ENCODE assay signal across 17 cellular contexts in the genomic region with DNA sequence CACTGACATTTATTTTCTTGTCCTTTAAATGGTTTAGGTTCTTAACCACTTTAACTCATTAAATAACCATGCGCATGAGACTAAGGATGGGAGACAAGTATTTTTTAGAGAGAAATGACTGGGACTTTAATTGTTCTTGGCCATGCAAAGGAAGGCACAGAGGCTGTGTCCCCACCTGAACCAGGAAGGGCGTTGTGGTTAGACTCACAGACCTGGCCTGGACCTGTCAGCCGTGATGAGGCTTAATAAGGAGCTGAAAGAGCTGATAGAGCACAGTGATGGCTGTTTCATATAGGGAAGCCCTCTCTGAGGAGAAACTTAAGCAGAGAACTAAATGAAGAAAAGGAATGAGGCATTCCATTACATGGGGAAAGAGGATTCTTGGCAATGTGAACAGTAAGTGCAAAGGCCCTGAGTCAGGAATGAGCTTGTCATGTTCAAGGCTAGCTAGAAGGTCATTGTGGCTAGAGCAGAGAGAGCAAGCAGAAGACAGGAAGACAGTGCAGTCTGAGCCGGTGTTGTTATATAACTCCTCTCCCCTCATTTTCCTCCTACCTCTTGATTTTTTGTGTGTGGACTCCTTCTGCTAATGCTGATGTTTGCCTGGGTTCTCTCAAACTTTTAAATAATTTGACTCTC.
A peak's percentile ranks its signal among the peaks of the same experiment; 100 is the strongest.
DNase-seq lines count a peak whose midpoint lies in the region; ATAC-seq, FAIRE-seq and TF ChIP-seq lines count a peak whose summit lies in the region.
"Had no signal": no experiment of that assay in that cellular context is flagged by ENCODE, and none has a peak within 500 bp of the region (broad histone marks: within the 10 kb centered on the region; RNA-seq: fewer than 3 reads in every experiment).

No MANE protein-coding gene starts in this region.

- H3K36me3 Mint-ChIP-seq in H9 (ENCODE audit: insufficient read depth in 1 of 3, low read depth in 3 of 3) (no peaks in the 10 kb centered on the region; a peak in 1 of 7 replicates), glutamatergic neuron (ENCODE audit: unreplicated experiment) (no peaks in the 10 kb centered on the region)
- no peaks in the 10 kb centered on the region for H3K36me3 Mint-ChIP-seq in activated T-helper 1 cell treated with anti-CD3 and anti-CD28 coated beads, Interleukin-12 subunit alpha, Interleukin-12 subunit beta, Interleukin-2, Interleukin-4 antibody, amounts not matched to agents 30 ng/mL and 10 ng/mL and 1 ng/mL, durations not matched to agents 14 hours and 24 hours and 36 hours (ENCODE audit: low read depth)
- H3K36me3 Mint-ChIP-seq: IgD-negative memory B cell had no signal

- no peaks in the 10 kb centered on the region for H3K36me3 ChIP-seq in OCI-LY3 (replicated peaks; ENCODE audit: low read depth, low read length)
- H3K36me3 ChIP-seq in upper lobe of right lung, result no peaks in the 10 kb centered on the region
- no peaks in the 10 kb centered on the region for H3K36me3 ChIP-seq in kidney (ENCODE audit: control insufficient read depth in 1 of 2, insufficient read depth in 2 of 2, low read length in 2 of 2)

- H3K23ac ChIP-seq in H9 (ENCODE audit: insufficient read length, low read depth, low read length), result no peak overlapping the region

- H3K79me1 ChIP-seq in H9 (ENCODE audit: insufficient read depth, low read depth, low read length, poor library complexity, severe bottlenecking), result no peaks in the 10 kb centered on the region

- no peaks in the 10 kb centered on the region for H3K79me2 ChIP-seq in H9 (ENCODE audit: insufficient read depth, low read length)
- H3K79me2 ChIP-seq in OCI-LY3 (ENCODE audit: low read length), result no peaks in the 10 kb centered on the region

- no peaks in the 10 kb centered on the region for H3K9me3 Mint-ChIP-seq in H9
- peaks cover 4% of the 10 kb centered on the region for H3K9me3 Mint-ChIP-seq in glutamatergic neuron (ENCODE audit: unreplicated experiment)
- no peaks in the 10 kb centered on the region for H3K9me3 Mint-ChIP-seq in activated T-helper 1 cell treated with anti-CD3 and anti-CD28 coated beads, Interleukin-12 subunit alpha, Interleukin-12 subunit beta, Interleukin-2, Interleukin-4 antibody, amounts not matched to agents 30 ng/mL and 10 ng/mL and 1 ng/mL, durations not matched to agents 14 hours and 24 hours and 36 hours

- H3K4ac ChIP-seq in H9 (ENCODE audit: low read depth, low read length), result no peak overlapping the region

- H4K5ac ChIP-seq in H9 (ENCODE audit: insufficient read length, low read depth, low read length), result no peak overlapping the region

- peaks cover 50 to 64% of the 10 kb centered on the region in 2 experiments for H3K4me1 Mint-ChIP-seq in H9
- H3K4me1 Mint-ChIP-seq in glutamatergic neuron (ENCODE audit: low read depth, unreplicated experiment), result peaks cover 42% of the 10 kb centered on the region
- no peaks in the 10 kb centered on the region for H3K4me1 Mint-ChIP-seq in activated T-helper 1 cell treated with anti-CD3 and anti-CD28 coated beads, Interleukin-12 subunit alpha, Interleukin-12 subunit beta, Interleukin-2, Interleukin-4 antibody, amounts not matched to agents 30 ng/mL and 10 ng/mL and 1 ng/mL, durations not matched to agents 14 hours and 24 hours and 36 hours (ENCODE audit: low read depth)
- H3K4me1 Mint-ChIP-seq: IgD-negative memory B cell had no signal

- H2BK5ac ChIP-seq in H9 (ENCODE audit: insufficient read length, low read length), result no peak overlapping the region

- H3K4me3 Mint-ChIP-seq in H9 (no peak overlapping the region), glutamatergic neuron (ENCODE audit: unreplicated experiment) (peak overlapping the region; percentile 88)
- no peak overlapping the region for H3K4me3 Mint-ChIP-seq in activated T-helper 1 cell treated with anti-CD3 and anti-CD28 coated beads, Interleukin-12 subunit alpha, Interleukin-12 subunit beta, Interleukin-2, Interleukin-4 antibody, amounts not matched to agents 30 ng/mL and 10 ng/mL and 1 ng/mL, durations not matched to agents 14 hours and 24 hours and 36 hours
- H3K4me3 Mint-ChIP-seq: IgD-negative memory B cell had no signal

- no peak overlapping the region for H2BK120ac ChIP-seq in H9 (ENCODE audit: low read depth, low read length, poor library complexity, severe bottlenecking)

- ATAC-seq in Right ventricle myocardium inferior (no peak), upper lobe of right lung (no peak)

- intact Hi-C loops in Right ventricle myocardium inferior (cut with DNase I), result no loop called here
- intact Hi-C loops in upper lobe of right lung (cut with DNase I), result no loop called here
- intact Hi-C loops in activated T-helper 1 cell treated with anti-CD3 and anti-CD28 coated beads, Interleukin-12 subunit alpha, Interleukin-12 subunit beta, Interleukin-2, Interleukin-4 antibody, amounts not matched to agents 30 ng/mL and 10 ng/mL and 1 ng/mL, durations not matched to agents 14 hours and 24 hours and 36 hours (cut with micrococcal nuclease), result no loop called here
- intact Hi-C loops in kidney (cut with DNase I), result no loop called here

- no peak overlapping the region for H3K27ac Mint-ChIP-seq in H9
- H3K27ac Mint-ChIP-seq in glutamatergic neuron (ENCODE audit: unreplicated experiment), result no peak overlapping the region
- H3K27ac Mint-ChIP-seq in activated T-helper 1 cell treated with anti-CD3 and anti-CD28 coated beads, Interleukin-12 subunit alpha, Interleukin-12 subunit beta, Interleukin-2, Interleukin-4 antibody, amounts not matched to agents 30 ng/mL and 10 ng/mL and 1 ng/mL, durations not matched to agents 14 hours and 24 hours and 36 hours, result no peak overlapping the region
- H3K27ac Mint-ChIP-seq: IgD-negative memory B cell had no signal

- DNase-seq in EH (ENCODE audit: low read depth), result peak; percentile 57
- no peak for DNase-seq in H9
- no peak for DNase-seq in glutamatergic neuron
- DNase-seq in Right ventricle myocardium inferior (ENCODE audit: missing footprints), result no peak
- DNase-seq in upper lobe of right lung, result no peak
- DNase-seq in activated T-helper 1 cell treated with anti-CD3 and anti-CD28 coated beads, Interleukin-12 subunit alpha, Interleukin-12 subunit beta, Interleukin-2, Interleukin-4 antibody, amounts not matched to agents 30 ng/mL and 10 ng/mL and 1 ng/mL, durations not matched to agents 14 hours and 24 hours and 36 hours (ENCODE audit: low spot score), result no peak
- DNase-seq in kidney, result no peak
- DNase-seq: Caco-2, GOT3, MV-4-11, NCI-H1417 treated with DMSO at 0.1 percent for 48 hours, NCI-H2029 treated with DMSO at 0.1 percent for 48 hours, NCI-H510A treated with DMSO at 0.1 percent for 48 hours, OCI-M1 had no signal

- peak overlapping the region; percentile 10 for H2AK5ac ChIP-seq in H9 (ENCODE audit: insufficient read length, low read length)

- no peak overlapping the region for H2AFZ ChIP-seq in H9 (ENCODE audit: low read length)
- H2AFZ ChIP-seq in OCI-LY3 (ENCODE audit: low read depth, low read length), result no peak overlapping the region; the same call in 1 of the 2 replicates

- H3K4me3 ChIP-seq in OCI-LY3 (ENCODE audit: low read length) (peak overlapping the region; percentile 17), upper lobe of right lung (no peak overlapping the region), kidney (ENCODE audit: low read length in 2 of 2) (no peak overlapping the region)

- H2BK12ac ChIP-seq in H9 (ENCODE audit: insufficient read length, low read depth, low read length), result no peak overlapping the region

- H3K56ac ChIP-seq in H9 (ENCODE audit: insufficient read length, low read depth, low read length), result no peak overlapping the region

- H3K9ac ChIP-seq in H9 (ENCODE audit: extremely low read depth, insufficient read length, low read length) (no peak overlapping the region), OCI-LY3 (ENCODE audit: low read length) (peak overlapping the region; percentile 28; the same call in 1 of the 2 replicates), kidney (ENCODE audit: low read length in 2 of 2) (no peak overlapping the region)

- FAIRE-seq in kidney (lab: Jason Lieb, UNC), result no peak
- FAIRE-seq: A204.1 had no signal

- no peak overlapping the region for H3T11ph ChIP-seq in H9 (ENCODE audit: low read length)

- H4K20me1 ChIP-seq in H9 (ENCODE audit: control insufficient read depth, insufficient read depth, insufficient read length), result no peaks in the 10 kb centered on the region
- H4K20me1 ChIP-seq in OCI-LY3 (ENCODE audit: insufficient read depth, low read length), result no peaks in the 10 kb centered on the region

- H3K4me1 ChIP-seq in H9 (ENCODE audit: insufficient read depth, low read length) (peaks cover 2% of the 10 kb centered on the region; the same call in 1 of the 2 replicates), OCI-LY3 (ENCODE audit: low read length) (peaks cover 48% of the 10 kb centered on the region), upper lobe of right lung (no peaks in the 10 kb centered on the region), kidney (ENCODE audit: control insufficient read depth in 1 of 2, insufficient read depth in 1 of 2, low read depth in 1 of 2, low read length in 2 of 2) (no peaks in the 10 kb centered on the region)
- H3K4me1 ChIP-seq: Caco-2 had no signal

- no peak overlapping the region for H3K27ac ChIP-seq in H9 (ENCODE audit: insufficient read length, low read depth, low read length)
- H3K27ac ChIP-seq in OCI-LY3 (ENCODE audit: low read length), result peak overlapping the region; percentile 74
- H3K27ac ChIP-seq in upper lobe of right lung, result no peak overlapping the region
- H3K27ac ChIP-seq in kidney (ENCODE audit: low read depth in 2 of 2, low read length in 2 of 2), result no peak overlapping the region

- no peak overlapping the region for H4K8ac ChIP-seq in H9 (replicated peaks; ENCODE audit: insufficient read length, low read depth, low read length)

- H3K27me3 ChIP-seq in H9 (ENCODE audit: insufficient read depth, low read length), result peaks cover 14% of the 10 kb centered on the region
- H3K27me3 ChIP-seq in OCI-LY3 (ENCODE audit: low read depth, low read length), result peaks cover 13% of the 10 kb centered on the region; the same call in 1 of the 2 replicates
- peaks cover 44% of the 10 kb centered on the region for H3K27me3 ChIP-seq in upper lobe of right lung

- H3K9me3 ChIP-seq in H9 (ENCODE audit: control insufficient read depth, low read depth, low read length) (no peaks in the 10 kb centered on the region), OCI-LY3 (ENCODE audit: insufficient read depth, low read length) (no peaks in the 10 kb centered on the region), upper lobe of right lung (no peaks in the 10 kb centered on the region), kidney (ENCODE audit: control insufficient read depth in 1 of 2, low read length in 2 of 2) (no peaks in the 10 kb centered on the region)
- H3K9me3 ChIP-seq: Caco-2 had no signal

- no peak overlapping the region for H2BK20ac ChIP-seq in H9 (ENCODE audit: low read depth, low read length, poor library complexity, severe bottlenecking)

- no peaks in the 10 kb centered on the region for H3K23me2 ChIP-seq in H9 (ENCODE audit: insufficient read length, low read depth, low read length, poor library complexity, severe bottlenecking)

- H3K27me3 Mint-ChIP-seq in H9 (ENCODE audit: low read depth) (peaks cover 50% of the 10 kb centered on the region), glutamatergic neuron (ENCODE audit: unreplicated experiment) (peaks cover 11% of the 10 kb centered on the region)
- peaks cover 35% of the 10 kb centered on the region for H3K27me3 Mint-ChIP-seq in activated T-helper 1 cell treated with anti-CD3 and anti-CD28 coated beads, Interleukin-12 subunit alpha, Interleukin-12 subunit beta, Interleukin-2, Interleukin-4 antibody, amounts not matched to agents 30 ng/mL and 10 ng/mL and 1 ng/mL, durations not matched to agents 14 hours and 24 hours and 36 hours (ENCODE audit: insufficient read depth)

- H2BK15ac ChIP-seq in H9 (ENCODE audit: low read depth, low read length), result no peak overlapping the region

- H4K91ac ChIP-seq in H9 (ENCODE audit: insufficient read length, low read depth, low read length), result no peak overlapping the region

- no peak overlapping the region for H3K18ac ChIP-seq in H9 (ENCODE audit: insufficient read length, low read depth, low read length)

- H3K14ac ChIP-seq in H9 (ENCODE audit: insufficient read depth, low read length), result no peak overlapping the region

- WGBS in H9 (ENCODE audit: extremely low coverage, insufficient read length, low lambda C conversion rate), result no CpG with 5 or more reads among the region's 4 CpGs

- TF ChIP-seq CTCF in H9 (conservative IDR thresholded peaks at IDR 0.05) (no peak), OCI-LY3 (IDR thresholded peaks at IDR 0.05; ENCODE audit: low read depth, low read length) (no peak), glutamatergic neuron (IDR thresholded peaks at IDR 0.05; ENCODE audit: partially characterized antibody, unreplicated experiment) (no peak), upper lobe of right lung (IDR thresholded peaks at IDR 0.05) (no peak), kidney (IDR thresholded peaks at IDR 0.05; ENCODE audit: borderline replicate concordance, extremely low read depth, insufficient read depth) (no peak)

- H3K4me2 ChIP-seq in H9 (ENCODE audit: insufficient read depth, insufficient read length, low read length) (no peak overlapping the region), OCI-LY3 (ENCODE audit: low read length) (peak overlapping the region; percentile 62)
